Comparison of ENCODE assay signal across 1 cellular context in the genomic region with DNA sequence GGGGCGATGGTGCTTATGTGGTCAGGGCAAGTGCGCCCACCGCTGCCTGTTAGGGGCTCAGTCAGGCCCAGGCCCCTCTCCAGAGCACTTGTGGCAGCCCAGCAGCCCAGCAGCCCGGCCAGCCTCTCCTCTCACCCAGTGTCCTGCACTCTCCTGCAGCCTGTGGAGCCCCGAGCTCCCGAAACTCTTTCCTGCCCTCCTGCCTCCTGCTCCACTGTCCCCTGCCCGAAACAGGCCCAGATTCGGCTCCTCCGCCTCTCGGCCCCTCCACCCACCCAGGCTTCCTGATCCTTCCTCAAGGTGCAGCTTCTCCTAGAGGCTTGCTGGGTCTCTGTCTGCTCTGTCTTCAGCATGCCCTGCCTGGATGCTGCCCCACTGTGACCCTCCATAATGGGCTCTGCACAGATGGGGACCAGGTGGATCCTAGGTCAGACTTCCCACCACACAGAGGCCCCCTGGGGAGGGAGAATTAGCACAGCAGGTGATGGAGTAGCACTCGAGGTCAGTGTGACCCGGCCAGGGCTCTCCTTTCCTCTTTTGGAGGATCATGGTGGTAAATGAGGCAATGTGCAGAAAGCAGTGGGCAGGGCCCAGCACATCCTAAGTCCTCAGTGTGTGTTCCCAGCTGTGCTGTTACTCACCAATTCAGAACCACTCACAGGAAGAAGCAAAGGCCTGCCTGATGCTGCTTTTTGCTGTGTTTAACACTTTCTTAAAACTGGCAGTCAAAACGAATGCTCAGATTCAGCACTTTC.
A peak's percentile ranks its signal among the peaks of the same experiment; 100 is the strongest.
TF ChIP-seq lines count a peak whose summit lies in the region.

No MANE protein-coding gene starts in this region.

TF ChIP-seq in HepG2, 621 proteins besides CTCF, POLR2A, EP300 and RAD21 (continued from another document):
- TF ChIP-seq NCOA2 (CRISPR knock-in tag; IDR thresholded peaks at IDR 0.05) (no peak), AGO2 (optimal IDR thresholded peaks at IDR 0.05; ENCODE audit: low read depth, low read length) (peak; percentile 39)
